Comparison of ENCODE assay signal across 1 cellular context in genomic region chr1:36387141-36387949, GRCh38.
A peak's percentile ranks its signal among the peaks of the same experiment; 100 is the strongest.
TF ChIP-seq lines count a peak whose summit lies in the region.

No MANE protein-coding gene starts in this region.

TF ChIP-seq in HepG2, 621 proteins besides CTCF, POLR2A, EP300 and RAD21:
- TF ChIP-seq ZNF205 (CRISPR knock-in tag; IDR thresholded peaks at IDR 0.05), result no peak
- TF ChIP-seq ZNF713 (CRISPR knock-in tag; IDR thresholded peaks at IDR 0.05), result no peak
- peak; percentile 62; the same call in 1 of the 2 replicates for TF ChIP-seq CEBPB (IDR thresholded peaks at IDR 0.05; ENCODE audit: borderline replicate concordance, low read depth, low read length)
- no peak for TF ChIP-seq REXO4 (CRISPR knock-in tag; IDR thresholded peaks at IDR 0.05; ENCODE audit: borderline replicate concordance)
- TF ChIP-seq ZNF564 (CRISPR knock-in tag; IDR thresholded peaks at IDR 0.05), result 0 out of 2 replicates have a peak, but pooled peaks have one; percentile 9
- peak; percentile 55 for TF ChIP-seq CEBPG (CRISPR knock-in tag; IDR thresholded peaks at IDR 0.05)
- 0 out of 2 replicates have a peak, but pooled peaks have one; percentile 8 for TF ChIP-seq ARNT2 (CRISPR knock-in tag; IDR thresholded peaks at IDR 0.05; ENCODE audit: low read depth)
- TF ChIP-seq ZNF253 (CRISPR knock-in tag; IDR thresholded peaks at IDR 0.05; ENCODE audit: borderline replicate concordance), result peak; percentile 9; the same call in 1 of the 2 replicates
- no peak for TF ChIP-seq IRF2 (CRISPR knock-in tag; IDR thresholded peaks at IDR 0.05)
